In the genomic region with DNA sequence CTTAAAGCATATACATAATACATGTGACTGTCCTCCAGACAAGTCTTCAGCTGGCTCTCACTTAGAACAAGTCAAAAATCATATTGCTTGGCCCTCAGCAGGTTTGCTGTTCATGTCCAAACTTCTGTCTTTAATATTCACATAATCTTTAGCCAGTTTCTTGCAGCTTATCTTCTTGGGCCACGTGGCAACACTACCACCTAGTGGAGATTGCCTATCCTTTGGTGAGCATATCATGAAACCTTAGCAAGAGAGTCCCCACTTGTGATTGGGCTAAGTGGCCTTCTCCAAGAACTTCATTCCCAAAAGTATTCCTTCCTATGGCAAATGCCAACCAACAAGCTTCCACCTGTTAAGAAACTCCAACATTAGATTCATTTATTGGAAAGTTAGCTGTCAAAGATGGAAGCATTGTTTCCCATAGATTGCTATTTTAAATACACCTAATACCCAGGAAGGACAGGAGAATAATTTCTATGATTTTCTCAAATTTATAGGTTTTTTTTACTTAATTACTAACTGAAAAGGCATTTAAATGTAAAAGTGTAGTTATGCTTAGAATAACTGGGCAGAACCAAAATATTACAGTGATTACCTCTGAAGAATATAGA, we compare ENCODE assay signal across 8 cellular contexts.
A peak's percentile ranks its signal among the peaks of the same experiment; 100 is the strongest.
DNase-seq lines count a peak whose midpoint lies in the region; ATAC-seq and TF ChIP-seq lines count a peak whose summit lies in the region.

No MANE protein-coding gene starts in this region.

- H3K9me3 ChIP-seq in AG04450 (ENCODE audit: control insufficient read depth, insufficient read depth, low read length), result no peaks in the 10 kb centered on the region
- no peaks in the 10 kb centered on the region for H3K9me3 ChIP-seq in MM.1S (replicated peaks; ENCODE audit: insufficient read depth, low read length)

- no peaks in the 10 kb centered on the region for H4K20me1 ChIP-seq in MM.1S (ENCODE audit: insufficient read depth, low read length)

- H3K9me3 Mint-ChIP-seq in activated T-helper 2 cell treated with anti-CD3 and anti-CD28 coated beads, Interferon-gamma antibody, Interleukin-2, Interleukin-4, amounts not matched to agents 10 μg/mL and 5 μg/mL and 100 μg/mL, durations not matched to agents 14 hours and 24 hours and 36 hours, result no peaks in the 10 kb centered on the region

- no peaks in the 10 kb centered on the region for H3K4me1 Mint-ChIP-seq in activated T-helper 2 cell treated with anti-CD3 and anti-CD28 coated beads, Interferon-gamma antibody, Interleukin-2, Interleukin-4, amounts not matched to agents 10 μg/mL and 5 μg/mL and 100 μg/mL, durations not matched to agents 14 hours and 24 hours and 36 hours (ENCODE audit: low read depth)

- intact Hi-C loops in sciatic nerve (cut with DNase I), result no loop called here
- intact Hi-C loops in activated T-helper 2 cell treated with anti-CD3 and anti-CD28 coated beads, Interferon-gamma antibody, Interleukin-2, Interleukin-4, amounts not matched to agents 10 μg/mL and 5 μg/mL and 100 μg/mL, durations not matched to agents 14 hours and 24 hours and 36 hours (cut with micrococcal nuclease), result no loop called here

- H3K4me3 ChIP-seq in AG04450 (ENCODE audit: low read depth, low read length), result no peak overlapping the region
- no peak overlapping the region for H3K4me3 ChIP-seq in HFF-Myc (replicated peaks; ENCODE audit: low read depth, low read length)
- H3K4me3 ChIP-seq in MM.1S (ENCODE audit: low read length), result no peak overlapping the region

- H3K36me3 ChIP-seq in MM.1S (replicated peaks; ENCODE audit: insufficient read depth, low read length), result no peaks in the 10 kb centered on the region

- H3K4me3 Mint-ChIP-seq in activated T-helper 2 cell treated with anti-CD3 and anti-CD28 coated beads, Interferon-gamma antibody, Interleukin-2, Interleukin-4, amounts not matched to agents 10 μg/mL and 5 μg/mL and 100 μg/mL, durations not matched to agents 14 hours and 24 hours and 36 hours (ENCODE audit: low read depth), result no peak overlapping the region

- ATAC-seq in sciatic nerve, result peak; percentile 76

- H3K9ac ChIP-seq in MM.1S (ENCODE audit: low read length), result no peak overlapping the region

- H3K36me3 Mint-ChIP-seq in activated T-helper 2 cell treated with anti-CD3 and anti-CD28 coated beads, Interferon-gamma antibody, Interleukin-2, Interleukin-4, amounts not matched to agents 10 μg/mL and 5 μg/mL and 100 μg/mL, durations not matched to agents 14 hours and 24 hours and 36 hours (ENCODE audit: low read depth), result no peaks in the 10 kb centered on the region

- no peaks in the 10 kb centered on the region for H3K27me3 ChIP-seq in AG04450 (ENCODE audit: control insufficient read depth, insufficient read depth, low read length)
- no peaks in the 10 kb centered on the region for H3K27me3 ChIP-seq in MM.1S (replicated peaks; ENCODE audit: insufficient read depth, low read length)

- no peak overlapping the region for H2AFZ ChIP-seq in MM.1S (ENCODE audit: low read length)

- H3F3A ChIP-seq in MM.1S (ENCODE audit: insufficient read depth, low read length), result no peaks in the 10 kb centered on the region

- H3K79me2 ChIP-seq in MM.1S (ENCODE audit: low read length), result no peaks in the 10 kb centered on the region

- peak; percentile 97 for TF ChIP-seq CTCF in AG04450 (IDR thresholded peaks at IDR 0.05; ENCODE audit: low read depth, low read length)
- TF ChIP-seq CTCF in GM12872 (IDR thresholded peaks at IDR 0.05; ENCODE audit: insufficient read depth, low read depth, low read length), result peak; percentile 84
- peak; percentile 91 for TF ChIP-seq CTCF in HFF-Myc (IDR thresholded peaks at IDR 0.05; ENCODE audit: low read depth, low read length, missing control alignments)
- TF ChIP-seq CTCF in MM.1S (IDR thresholded peaks at IDR 0.05; ENCODE audit: low read length), result peak; percentile 92
- TF ChIP-seq CTCF in VCaP (conservative IDR thresholded peaks at IDR 0.05), result peak; percentile 92

- peak; percentile 63 for DNase-seq in AG04450 (ENCODE audit: low read depth, low spot score)
- peak; percentile 75 for DNase-seq in HFF-Myc (ENCODE audit: extremely low read depth, low read depth)
- DNase-seq in MM.1S, result peak; percentile 67
- peak; percentile 75 for DNase-seq in glomerular visceral epithelial cell (ENCODE audit: extremely low spot score)
- peak; percentile 74 for DNase-seq in sciatic nerve (ENCODE audit: low spot score)
- no peak for DNase-seq in activated T-helper 2 cell treated with anti-CD3 and anti-CD28 coated beads, Interferon-gamma antibody, Interleukin-2, Interleukin-4, amounts not matched to agents 10 μg/mL and 5 μg/mL and 100 μg/mL, durations not matched to agents 14 hours and 24 hours and 36 hours (ENCODE audit: low spot score)

- POLR2A ChIA-PET in AG04450 (lab: Yijun Ruan, JAX), result no interaction called here

- CTCF ChIA-PET in AG04450 (lab: Charles Lee), result interaction anchor here (0.5 to 3.1 kb wide), 24 partner anchors 9 to 1128 kb away, joined by 3 to 16 read pairs (median 4); no protein-coding TSS in a partner anchor

- no peak overlapping the region for H3K4me2 ChIP-seq in MM.1S (ENCODE audit: low read depth, low read length)

- H3K4me1 ChIP-seq in MM.1S (ENCODE audit: low read length), result no peaks in the 10 kb centered on the region

- no peaks in the 10 kb centered on the region for H3K27me3 Mint-ChIP-seq in activated T-helper 2 cell treated with anti-CD3 and anti-CD28 coated beads, Interferon-gamma antibody, Interleukin-2, Interleukin-4, amounts not matched to agents 10 μg/mL and 5 μg/mL and 100 μg/mL, durations not matched to agents 14 hours and 24 hours and 36 hours (ENCODE audit: low read depth)

- H3K27ac ChIP-seq in AG04450 (ENCODE audit: low read depth, low read length) (no peak overlapping the region), MM.1S (ENCODE audit: low read length) (no peak overlapping the region), VCaP (no peak overlapping the region)

- no peaks in the 10 kb centered on the region for H3K9me2 ChIP-seq in MM.1S (replicated peaks; ENCODE audit: insufficient read depth, low read length)

- no peak overlapping the region for H3K27ac Mint-ChIP-seq in activated T-helper 2 cell treated with anti-CD3 and anti-CD28 coated beads, Interferon-gamma antibody, Interleukin-2, Interleukin-4, amounts not matched to agents 10 μg/mL and 5 μg/mL and 100 μg/mL, durations not matched to agents 14 hours and 24 hours and 36 hours
